ENCODE assay signal across 8 cellular contexts in the genomic region with DNA sequence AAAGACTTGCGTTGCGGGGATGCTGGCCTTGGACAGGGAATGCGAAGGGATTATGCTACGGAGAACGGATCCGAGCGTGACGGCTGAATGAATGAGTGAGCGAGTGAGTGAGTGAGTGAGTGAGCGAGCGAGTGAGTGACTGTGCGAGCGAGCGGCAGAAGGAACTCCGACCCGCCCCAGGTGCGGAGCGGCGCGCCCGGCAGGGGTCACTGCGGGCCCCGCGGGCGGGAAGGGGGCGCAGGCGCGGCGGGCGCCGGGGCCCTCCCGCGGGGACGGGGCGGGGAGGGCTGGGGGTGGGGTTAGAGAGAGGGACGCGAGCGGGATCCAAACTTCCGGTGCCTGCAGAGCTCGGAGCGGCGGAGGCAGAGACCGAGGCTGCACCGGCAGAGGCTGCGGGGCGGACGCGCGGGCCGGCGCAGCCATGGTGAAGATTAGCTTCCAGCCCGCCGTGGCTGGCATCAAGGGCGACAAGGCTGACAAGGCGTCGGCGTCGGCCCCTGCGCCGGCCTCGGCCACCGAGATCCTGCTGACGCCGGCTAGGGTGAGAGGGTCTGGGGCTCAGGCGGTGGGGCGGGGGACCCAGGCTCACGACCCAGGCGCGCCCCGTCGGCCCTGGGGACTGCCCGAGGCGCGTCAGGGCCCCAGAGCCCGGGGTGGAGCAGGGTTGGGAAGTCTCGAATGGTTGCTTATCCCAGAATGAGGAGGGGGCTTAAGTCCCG. TPM values are rescaled to one million over a fixed set of nuclear protein-coding genes. Genes with fewer than 3 reads are reported as not detected.
A peak's percentile ranks its signal among the peaks of the same experiment; 100 is the strongest.
DNase-seq lines count a peak whose midpoint lies in the region; ATAC-seq and TF ChIP-seq lines count a peak whose summit lies in the region.

A gene with protein sequence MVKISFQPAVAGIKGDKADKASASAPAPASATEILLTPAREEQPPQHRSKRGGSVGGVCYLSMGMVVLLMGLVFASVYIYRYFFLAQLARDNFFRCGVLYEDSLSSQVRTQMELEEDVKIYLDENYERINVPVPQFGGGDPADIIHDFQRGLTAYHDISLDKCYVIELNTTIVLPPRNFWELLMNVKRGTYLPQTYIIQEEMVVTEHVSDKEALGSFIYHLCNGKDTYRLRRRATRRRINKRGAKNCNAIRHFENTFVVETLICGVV (plus strand): TSS at position 338 of the 719 bp plus-strand sequence. CDS start 84 bp downstream, at position 422.

- peak within 1 kb of the TSS; percentile 75 for H3K9ac ChIP-seq in PC-3 (ENCODE audit: low read length)
- H3K9ac ChIP-seq in subcutaneous abdominal adipose tissue (ENCODE audit: low read length in 5 of 5) = peak within 1 kb of the TSS in 4 of 5 donors; percentile 11 to 70 (median 64)

- no peaks in the 10 kb centered on the region for H3F3A ChIP-seq in PC-3 (ENCODE audit: low read length, unreplicated experiment)

- ATAC-seq in HG03457 (IDR thresholded peaks at IDR 0.05; ENCODE audit: unreplicated experiment) = peak; percentile 62
- ATAC-seq in PC-3 = peak; percentile 84
- peak; percentile 86 for ATAC-seq in activated T-helper 17 cell treated with anti-CD3 and anti-CD28 coated beads, Interleukin-2, amount 50 U/mL, for 72 hours (replicated peaks)

- H3K9me3 ChIP-seq in PC-3 (ENCODE audit: low read length) = no peaks in the 10 kb centered on the region
- H3K9me3 ChIP-seq in subcutaneous abdominal adipose tissue (ENCODE audit: control insufficient read depth in 5 of 5, low read length in 5 of 5) = no peaks in the 10 kb centered on the region

- peaks cover 21% of the 10 kb centered on the region for H3K4me1 Mint-ChIP-seq in activated T-helper 17 cell treated with anti-CD3 and anti-CD28 coated beads, Interleukin-2, amount 50 U/mL, for 72 hours
- H3K4me1 Mint-ChIP-seq in nephron progenitor cell = peaks cover 81% of the 10 kb centered on the region

- H3K36me3 ChIP-seq in PC-3 (ENCODE audit: low read depth, low read length) (no peaks in the 10 kb centered on the region), subcutaneous abdominal adipose tissue (ENCODE audit: control insufficient read depth in 5 of 5, insufficient read depth in 5 of 5, low read length in 5 of 5) (no peaks in the 10 kb centered on the region)

- POLR2A ChIA-PET in PC-3 (lab: Charles Lee; ENCODE audit: unreplicated experiment) = interaction anchor here (0.5 kb wide), 1 partner anchor 600 kb away, joined by 4 read pairs; a partner anchor contains a TSS

- H3K4me3 ChIP-seq in PC-3 (ENCODE audit: low read length) (peak within 1 kb of the TSS; percentile 97), subcutaneous abdominal adipose tissue (ENCODE audit: low read depth in 1 of 5, low read length in 5 of 5) (peak within 1 kb of the TSS; percentile 60 to 89 (median 66))

- H4K20me1 ChIP-seq in PC-3 (ENCODE audit: low read length) = no peaks in the 10 kb centered on the region; the same call in 1 of the 2 replicates

- H2AFZ ChIP-seq in PC-3 (ENCODE audit: low read length) = peak within 1 kb of the TSS; percentile 96

- peak; percentile 44; the same call in 1 of the 2 replicates for TF ChIP-seq CTCF in PC-3 (conservative IDR thresholded peaks at IDR 0.05; ENCODE audit: low read depth, low read length)
- TF ChIP-seq CTCF in nephron progenitor cell (IDR thresholded peaks at IDR 0.05) = peak; percentile 12

- DNase-seq in CD1c-positive myeloid dendritic cell (ENCODE audit: extremely low spot score) (peak; percentile 66), GM19240 (ENCODE audit: insufficient read length, low spot score) (peak; percentile 71), PC-3 (peak; percentile 76), fibroblast of peridontal ligament (ENCODE audit: extremely low read depth) (peak; percentile 49), nephron progenitor cell (peak; percentile 82)

- BruUV-seq in PC-3 (replicated peaks; lab: Mats Ljungman, UMichigan) = TSS peak; percentile 53

- no peaks in the 10 kb centered on the region for H3K9me2 ChIP-seq in PC-3 (replicated peaks; ENCODE audit: low read length)

- H3K36me3 Mint-ChIP-seq in activated T-helper 17 cell treated with anti-CD3 and anti-CD28 coated beads, Interleukin-2, amount 50 U/mL, for 72 hours (ENCODE audit: low read depth) = no peaks in the 10 kb centered on the region
- no peaks in the 10 kb centered on the region for H3K36me3 Mint-ChIP-seq in nephron progenitor cell (ENCODE audit: low read depth)

- H3K4me2 ChIP-seq in PC-3 (ENCODE audit: low read length) = peak within 1 kb of the TSS; percentile 99

- intact Hi-C loops in PC-3 (cut with micrococcal nuclease) = no loop called here

- no peak within 1 kb of the TSS for H3K27ac ChIP-seq in PC-3 (ENCODE audit: low read length)
- no peak within 1 kb of the TSS for H3K27ac ChIP-seq in subcutaneous abdominal adipose tissue (ENCODE audit: low read depth, low read length)

- H3K4me3 Mint-ChIP-seq in activated T-helper 17 cell treated with anti-CD3 and anti-CD28 coated beads, Interleukin-2, amount 50 U/mL, for 72 hours = peak within 1 kb of the TSS; percentile 73
- H3K4me3 Mint-ChIP-seq in nephron progenitor cell = peak within 1 kb of the TSS; percentile 90

- H3K4me1 ChIP-seq in PC-3 (ENCODE audit: insufficient read depth, low read length) (peaks cover 12% of the 10 kb centered on the region), subcutaneous abdominal adipose tissue (ENCODE audit: control insufficient read depth in 5 of 5, insufficient read depth in 5 of 5, low read length in 5 of 5) (peaks cover 3 to 32% (median 26%) of the 10 kb centered on the region in 5 donors)

- H3K27me3 ChIP-seq in PC-3 (ENCODE audit: low read length) (no peaks in the 10 kb centered on the region), subcutaneous abdominal adipose tissue (ENCODE audit: control insufficient read depth in 5 of 5, insufficient read depth in 4 of 5, low read length in 5 of 5) (peaks cover 7 to 26% (median 20%) of the 10 kb centered on the region in 5 donors)

- peaks cover 7% of the 10 kb centered on the region for H3K27me3 Mint-ChIP-seq in activated T-helper 17 cell treated with anti-CD3 and anti-CD28 coated beads, Interleukin-2, amount 50 U/mL, for 72 hours
- peaks cover 3% of the 10 kb centered on the region for H3K27me3 Mint-ChIP-seq in nephron progenitor cell (ENCODE audit: low read depth, poor library complexity)

- H3K27ac Mint-ChIP-seq in activated T-helper 17 cell treated with anti-CD3 and anti-CD28 coated beads, Interleukin-2, amount 50 U/mL, for 72 hours = peak within 1 kb of the TSS; percentile 54
- peak within 1 kb of the TSS; percentile 95 for H3K27ac Mint-ChIP-seq in nephron progenitor cell

- CTCF ChIA-PET in PC-3 (lab: Charles Lee) = interaction anchor here (1.0 kb wide), 1 partner anchor 40 kb away, joined by 3 read pairs; no protein-coding TSS in a partner anchor

- H3K79me2 ChIP-seq in PC-3 (ENCODE audit: low read length) = no peaks in the 10 kb centered on the region

- H3K9me3 Mint-ChIP-seq in activated T-helper 17 cell treated with anti-CD3 and anti-CD28 coated beads, Interleukin-2, amount 50 U/mL, for 72 hours = no peaks in the 10 kb centered on the region
- no peaks in the 10 kb centered on the region for H3K9me3 Mint-ChIP-seq in nephron progenitor cell

RNA-seq across cellular contexts. Expression of the gene that starts here (rescaled TPM):
- 111 and 113 TPM in 2 replicates for total RNA-seq in PC-3 (2014; rRNA removed)
- 10 to 100 TPM; 28.7 to 45.0 TPM for total RNA-seq in activated T-helper 17 cell treated with anti-CD3 and anti-CD28 coated beads, Interleukin-2, amount 50 U/mL, for 72 hours
